12 cellular contexts compared by ENCODE assay signal in genomic region chr4:39657465-39657864, GRCh38. TPM values are rescaled to one million over a fixed set of nuclear protein-coding genes. Genes with fewer than 3 reads are reported as not detected.
DNase-seq lines count a peak whose midpoint lies in the region; ATAC-seq and TF ChIP-seq lines count a peak whose summit lies in the region.
"Had no signal": no experiment of that assay in that cellular context is flagged by ENCODE, and none has a peak within 500 bp of the region (broad histone marks: within the 10 kb centered on the region; RNA-seq: fewer than 3 reads in every experiment).

No MANE protein-coding gene starts in this region.

- H3K27ac ChIP-seq in mammary epithelial cell (ENCODE audit: insufficient read depth, low read depth, low read length) (no peak overlapping the region), breast epithelium (no peak overlapping the region), vagina (peak overlapping the region; percentile 18)
- H3K27ac ChIP-seq: A549 had no signal

- H3K4me3 ChIP-seq in mammary epithelial cell (replicated peaks in 1 of 3; ENCODE audit: insufficient read depth in 1 of 3, low read depth in 2 of 3, low read length in 3 of 3), result no peak overlapping the region
- no peak overlapping the region for H3K4me3 ChIP-seq in breast epithelium
- no peak overlapping the region for H3K4me3 ChIP-seq in vagina
- H3K4me3 ChIP-seq: A549 had no signal

- intact Hi-C loops in mammary epithelial cell (cut with micrococcal nuclease), result no loop called here
- intact Hi-C loops in breast epithelium (cut with DNase I; ENCODE audit: low total_unique reads), result no loop called here
- intact Hi-C loops in vagina (cut with DNase I), result no loop called here

- H3K4me1 ChIP-seq in mammary epithelial cell (ENCODE audit: insufficient read depth, low read length) (no peaks in the 10 kb centered on the region), breast epithelium (no peaks in the 10 kb centered on the region), vagina (no peaks in the 10 kb centered on the region)

- H3K4me1 Mint-ChIP-seq in glutamatergic neuron (ENCODE audit: low read depth, unreplicated experiment) (no peaks in the 10 kb centered on the region), type B pancreatic cell (ENCODE audit: unreplicated experiment) (no peaks in the 10 kb centered on the region)

- no peaks in the 10 kb centered on the region for H3K27me3 ChIP-seq in mammary epithelial cell (ENCODE audit: insufficient read depth, low read length)
- no peaks in the 10 kb centered on the region for H3K27me3 ChIP-seq in breast epithelium
- H3K27me3 ChIP-seq in vagina, result no peaks in the 10 kb centered on the region

- H3K36me3 Mint-ChIP-seq in glutamatergic neuron (ENCODE audit: unreplicated experiment), result no peaks in the 10 kb centered on the region
- no peaks in the 10 kb centered on the region for H3K36me3 Mint-ChIP-seq in type B pancreatic cell

- TF ChIP-seq POLR2A in breast epithelium (IDR thresholded peaks at IDR 0.05) (no peak), vagina (IDR thresholded peaks at IDR 0.05) (no peak)

- dilution Hi-C loops in mammary epithelial cell (cut with HindIII; ENCODE audit: low sequenced_read_pairs), result no loop called here

- H3K27me3 Mint-ChIP-seq in glutamatergic neuron (ENCODE audit: unreplicated experiment) (no peaks in the 10 kb centered on the region), type B pancreatic cell (no peaks in the 10 kb centered on the region)

- BruUV-seq in mammary epithelial cell (replicated peaks; lab: Mats Ljungman, UMichigan), result no TSS peak

- DNase-seq in mammary epithelial cell (peak; percentile 8), breast epithelium (ENCODE audit: low spot score in 2 of 2) (no peak), vagina (ENCODE audit: extremely low spot score in 2 of 2) (no peak), glutamatergic neuron (no peak), type B pancreatic cell (ENCODE audit: extremely low spot score, unreplicated experiment) (no peak)
- no peak for DNase-seq in stimulated activated naive CD4-positive, alpha-beta T cell treated with Interleukin-2 at 50 U/mL for 16 hours (lab: John Stamatoyannopoulos, UW)
- DNase-seq: activated CD4-positive, alpha-beta T cell treated with anti-CD3 and anti-CD28 coated beads for 48 hours; NCI-H1105 had no signal

- H3K36me3 ChIP-seq in mammary epithelial cell (ENCODE audit: insufficient read depth, low read length) (no peaks in the 10 kb centered on the region), breast epithelium (no peaks in the 10 kb centered on the region), vagina (no peaks in the 10 kb centered on the region)

- CTCF ChIA-PET in mammary epithelial cell (lab: Charles Lee; ENCODE audit: low non-redundant PET), result interaction anchor here (0.7 kb wide), 1 partner anchor 105 kb away, joined by 9 read pairs; no protein-coding TSS in a partner anchor

- no peaks in the 10 kb centered on the region for H3K79me2 ChIP-seq in mammary epithelial cell (ENCODE audit: insufficient read depth, low read length)

- ATAC-seq in HG02623 (IDR thresholded peaks at IDR 0.05; ENCODE audit: unreplicated experiment), result peak; percentile 68
- ATAC-seq in HG03571 (IDR thresholded peaks at IDR 0.05; ENCODE audit: unreplicated experiment), result peak; percentile 79
- ATAC-seq: A549, Panc1 had no signal

- no peak overlapping the region for H3K9ac ChIP-seq in mammary epithelial cell (ENCODE audit: insufficient read depth, low read length)

- no peaks in the 10 kb centered on the region for H3K9me3 Mint-ChIP-seq in glutamatergic neuron (ENCODE audit: unreplicated experiment)
- H3K9me3 Mint-ChIP-seq in type B pancreatic cell, result no peaks in the 10 kb centered on the region

- H3K9me3 ChIP-seq in mammary epithelial cell (replicated peaks; ENCODE audit: insufficient read depth, low read length) (no peaks in the 10 kb centered on the region), breast epithelium (no peaks in the 10 kb centered on the region), vagina (no peaks in the 10 kb centered on the region)
- H3K9me3 ChIP-seq: A549 had no signal

- H3K27ac Mint-ChIP-seq in glutamatergic neuron (ENCODE audit: unreplicated experiment) (no peak overlapping the region), type B pancreatic cell (no peak overlapping the region)

- H2AFZ ChIP-seq in mammary epithelial cell (ENCODE audit: low read depth, low read length), result peak overlapping the region; percentile 26

- TF ChIP-seq CTCF in mammary epithelial cell (conservative IDR thresholded peaks at IDR 0.05 in 1 of 2, IDR thresholded peaks at IDR 0.05 in 1 of 2; ENCODE audit: extremely low read depth in 1 of 2, insufficient read depth in 1 of 2, low read depth in 1 of 2, low read length in 2 of 2), result no peak
- TF ChIP-seq CTCF in breast epithelium (IDR thresholded peaks at IDR 0.05), result no peak
- TF ChIP-seq CTCF in vagina (IDR thresholded peaks at IDR 0.05), result no peak
- TF ChIP-seq CTCF in glutamatergic neuron (IDR thresholded peaks at IDR 0.05; ENCODE audit: partially characterized antibody, unreplicated experiment), result no peak
- no peak for TF ChIP-seq CTCF in type B pancreatic cell (conservative IDR thresholded peaks at IDR 0.05)

- no peaks in the 10 kb centered on the region for H4K20me1 ChIP-seq in mammary epithelial cell (ENCODE audit: insufficient read depth, low read length)

- H3K4me3 Mint-ChIP-seq in glutamatergic neuron (ENCODE audit: unreplicated experiment) (no peak overlapping the region), type B pancreatic cell (no peak overlapping the region)

- H3K4me2 ChIP-seq in mammary epithelial cell (ENCODE audit: insufficient read depth, low read depth, low read length), result no peak overlapping the region
- H3K4me2 ChIP-seq: A549 had no signal

- in situ Hi-C loops in mammary epithelial cell (cut with MboI; ENCODE audit: low sequenced_read_pairs in 2 of 2), result loop anchor here in 1 of 2 donors (10.0 kb wide), 1 partner anchor 183 kb away; no protein-coding TSS in a partner anchor

- 92% methylated on average over 4 of the region's 6 CpGs for WGBS in mammary epithelial cell (ENCODE audit: low coverage, missing lambda C conversion rate)

RNA-seq across cellular contexts. Expression of gene SMIM14, which starts 18.8 kb away (rescaled TPM):
- total RNA-seq in mammary epithelial cell (10 to 100 TPM; 15.7 to 26.8 TPM), breast epithelium (10 to 100 TPM; 38.7 to 71.0 (median 43.6) TPM), vagina (23.8 TPM), glutamatergic neuron (ENCODE audit: unreplicated experiment) (27.1 TPM), type B pancreatic cell (ENCODE audit: low replicate concordance) (32.0 and 32.1 TPM in 2 replicates)
- polyA plus RNA-seq in mammary epithelial cell, result 6.6 TPM
- 27.0 TPM for polyA minus RNA-seq in mammary epithelial cell

RNA-seq across cellular contexts. Expression of gene UBE2K, which starts 40.5 kb away (rescaled TPM):
- total RNA-seq in mammary epithelial cell, result 100 to 1,000 TPM in 1 of 2 donors, 10 to 100 TPM in 1; 23.3 to 105 TPM
- 82.3 TPM for polyA plus RNA-seq in mammary epithelial cell
- 39.8 TPM for polyA minus RNA-seq in mammary epithelial cell
- total RNA-seq in breast epithelium, result 10 to 100 TPM; 28.5 to 31.0 (median 29.9) TPM
- total RNA-seq in vagina, result 21.4 TPM
- 96.7 TPM for total RNA-seq in glutamatergic neuron (ENCODE audit: unreplicated experiment)
- total RNA-seq in type B pancreatic cell (ENCODE audit: low replicate concordance), result 87.7 and 88.6 TPM in 2 replicates
